In the genomic region with DNA sequence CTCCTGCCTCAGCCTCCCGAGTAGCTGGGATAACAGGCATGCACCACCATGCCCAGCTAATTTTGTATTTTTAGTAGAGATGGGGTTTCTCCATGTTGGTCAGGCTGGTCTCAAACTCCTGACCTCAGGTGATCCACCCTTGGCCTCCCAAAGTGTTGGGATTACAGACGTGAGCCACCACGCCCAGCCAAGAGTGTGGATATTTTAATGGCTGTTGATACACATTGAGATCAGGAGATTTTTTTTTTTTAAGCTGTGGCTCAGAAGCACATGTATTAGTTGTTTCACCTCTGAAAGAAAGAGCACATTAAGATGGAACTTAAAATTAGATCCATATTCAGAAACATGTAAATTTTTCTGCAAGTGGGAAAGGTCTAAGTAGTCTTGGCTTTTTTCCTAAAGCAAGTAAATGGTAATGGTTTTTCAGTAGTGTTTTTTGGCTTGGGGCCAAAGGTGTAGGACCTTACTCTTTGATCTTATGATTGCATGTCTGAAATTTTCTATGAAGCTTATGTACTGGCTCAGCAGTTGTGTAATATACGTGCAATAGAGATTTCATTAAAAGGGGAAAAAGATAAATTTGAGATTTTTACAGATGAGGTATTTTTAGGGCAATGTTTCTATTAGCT, we compare ENCODE assay signal across 2 cellular contexts.
A peak's percentile ranks its signal among the peaks of the same experiment; 100 is the strongest.
TF ChIP-seq lines count a peak whose summit lies in the region.

No MANE protein-coding gene starts in this region.

TF ChIP-seq in HEK293, 187 proteins besides CTCF, POLR2A, EP300 and RAD21 (continued from another document):
- TF ChIP-seq, protein P1, sequence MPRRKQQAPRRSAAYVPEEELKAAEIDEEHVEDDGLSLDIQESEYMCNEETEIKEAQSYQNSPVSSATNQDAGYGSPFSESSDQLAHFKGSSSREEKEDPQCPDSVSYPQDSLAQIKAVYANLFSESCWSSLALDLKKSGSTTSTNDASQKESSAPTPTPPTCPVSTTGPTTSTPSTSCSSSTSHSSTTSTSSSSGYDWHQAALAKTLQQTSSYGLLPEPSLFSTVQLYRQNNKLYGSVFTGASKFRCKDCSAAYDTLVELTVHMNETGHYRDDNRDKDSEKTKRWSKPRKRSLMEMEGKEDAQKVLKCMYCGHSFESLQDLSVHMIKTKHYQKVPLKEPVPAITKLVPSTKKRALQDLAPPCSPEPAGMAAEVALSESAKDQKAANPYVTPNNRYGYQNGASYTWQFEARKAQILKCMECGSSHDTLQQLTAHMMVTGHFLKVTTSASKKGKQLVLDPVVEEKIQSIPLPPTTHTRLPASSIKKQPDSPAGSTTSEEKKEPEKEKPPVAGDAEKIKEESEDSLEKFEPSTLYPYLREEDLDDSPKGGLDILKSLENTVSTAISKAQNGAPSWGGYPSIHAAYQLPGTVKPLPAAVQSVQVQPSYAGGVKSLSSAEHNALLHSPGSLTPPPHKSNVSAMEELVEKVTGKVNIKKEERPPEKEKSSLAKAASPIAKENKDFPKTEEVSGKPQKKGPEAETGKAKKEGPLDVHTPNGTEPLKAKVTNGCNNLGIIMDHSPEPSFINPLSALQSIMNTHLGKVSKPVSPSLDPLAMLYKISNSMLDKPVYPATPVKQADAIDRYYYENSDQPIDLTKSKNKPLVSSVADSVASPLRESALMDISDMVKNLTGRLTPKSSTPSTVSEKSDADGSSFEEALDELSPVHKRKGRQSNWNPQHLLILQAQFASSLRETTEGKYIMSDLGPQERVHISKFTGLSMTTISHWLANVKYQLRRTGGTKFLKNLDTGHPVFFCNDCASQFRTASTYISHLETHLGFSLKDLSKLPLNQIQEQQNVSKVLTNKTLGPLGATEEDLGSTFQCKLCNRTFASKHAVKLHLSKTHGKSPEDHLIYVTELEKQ (tag by site-specific recombination; IDR thresholded peaks at IDR 0.05; ENCODE audit: borderline replicate concordance), result no peak
- TF ChIP-seq KLF1 (tag by site-specific recombination; IDR thresholded peaks at IDR 0.05) (peak; percentile 79), ZNF184 (tag by site-specific recombination; IDR thresholded peaks at IDR 0.05) (peak; percentile 83; the same call in 1 of the 2 replicates), SP7 (tag by site-specific recombination; IDR thresholded peaks at IDR 0.05) (peak; percentile 58; the same call in 1 of the 2 replicates), ZEB2 (tag by site-specific recombination; IDR thresholded peaks at IDR 0.05) (peak; percentile 45; the same call in 1 of the 2 replicates), ZNF366 (tag by site-specific recombination; conservative IDR thresholded peaks at IDR 0.05) (peak; percentile 79)
- TF ChIP-seq, protein P2, sequence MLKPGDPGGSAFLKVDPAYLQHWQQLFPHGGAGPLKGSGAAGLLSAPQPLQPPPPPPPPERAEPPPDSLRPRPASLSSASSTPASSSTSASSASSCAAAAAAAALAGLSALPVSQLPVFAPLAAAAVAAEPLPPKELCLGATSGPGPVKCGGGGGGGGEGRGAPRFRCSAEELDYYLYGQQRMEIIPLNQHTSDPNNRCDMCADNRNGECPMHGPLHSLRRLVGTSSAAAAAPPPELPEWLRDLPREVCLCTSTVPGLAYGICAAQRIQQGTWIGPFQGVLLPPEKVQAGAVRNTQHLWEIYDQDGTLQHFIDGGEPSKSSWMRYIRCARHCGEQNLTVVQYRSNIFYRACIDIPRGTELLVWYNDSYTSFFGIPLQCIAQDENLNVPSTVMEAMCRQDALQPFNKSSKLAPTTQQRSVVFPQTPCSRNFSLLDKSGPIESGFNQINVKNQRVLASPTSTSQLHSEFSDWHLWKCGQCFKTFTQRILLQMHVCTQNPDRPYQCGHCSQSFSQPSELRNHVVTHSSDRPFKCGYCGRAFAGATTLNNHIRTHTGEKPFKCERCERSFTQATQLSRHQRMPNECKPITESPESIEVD (tag by site-specific recombination; IDR thresholded peaks at IDR 0.05), result peak; percentile 98
- TF ChIP-seq, protein P3, sequence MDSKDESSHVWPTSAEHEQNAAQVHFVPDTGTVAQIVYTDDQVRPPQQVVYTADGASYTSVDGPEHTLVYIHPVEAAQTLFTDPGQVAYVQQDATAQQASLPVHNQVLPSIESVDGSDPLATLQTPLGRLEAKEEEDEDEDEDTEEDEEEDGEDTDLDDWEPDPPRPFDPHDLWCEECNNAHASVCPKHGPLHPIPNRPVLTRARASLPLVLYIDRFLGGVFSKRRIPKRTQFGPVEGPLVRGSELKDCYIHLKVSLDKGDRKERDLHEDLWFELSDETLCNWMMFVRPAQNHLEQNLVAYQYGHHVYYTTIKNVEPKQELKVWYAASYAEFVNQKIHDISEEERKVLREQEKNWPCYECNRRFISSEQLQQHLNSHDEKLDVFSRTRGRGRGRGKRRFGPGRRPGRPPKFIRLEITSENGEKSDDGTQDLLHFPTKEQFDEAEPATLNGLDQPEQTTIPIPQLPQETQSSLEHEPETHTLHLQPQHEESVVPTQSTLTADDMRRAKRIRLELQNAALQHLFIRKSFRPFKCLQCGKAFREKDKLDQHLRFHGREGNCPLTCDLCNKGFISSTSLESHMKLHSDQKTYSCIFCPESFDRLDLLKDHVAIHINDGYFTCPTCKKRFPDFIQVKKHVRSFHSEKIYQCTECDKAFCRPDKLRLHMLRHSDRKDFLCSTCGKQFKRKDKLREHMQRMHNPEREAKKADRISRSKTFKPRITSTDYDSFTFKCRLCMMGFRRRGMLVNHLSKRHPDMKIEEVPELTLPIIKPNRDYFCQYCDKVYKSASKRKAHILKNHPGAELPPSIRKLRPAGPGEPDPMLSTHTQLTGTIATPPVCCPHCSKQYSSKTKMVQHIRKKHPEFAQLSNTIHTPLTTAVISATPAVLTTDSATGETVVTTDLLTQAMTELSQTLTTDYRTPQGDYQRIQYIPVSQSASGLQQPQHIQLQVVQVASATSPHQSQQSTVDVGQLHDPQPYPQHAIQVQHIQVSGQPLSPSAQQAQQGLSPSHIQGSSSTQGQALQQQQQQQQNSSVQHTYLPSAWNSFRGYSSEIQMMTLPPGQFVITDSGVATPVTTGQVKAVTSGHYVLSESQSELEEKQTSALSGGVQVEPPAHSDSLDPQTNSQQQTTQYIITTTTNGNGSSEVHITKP (tag by site-specific recombination; IDR thresholded peaks at IDR 0.05), result no peak

TF ChIP-seq in HepG2, 621 proteins besides CTCF, POLR2A, EP300 and RAD21 (continued from another document and continues in another):
- TF ChIP-seq, protein P4, sequence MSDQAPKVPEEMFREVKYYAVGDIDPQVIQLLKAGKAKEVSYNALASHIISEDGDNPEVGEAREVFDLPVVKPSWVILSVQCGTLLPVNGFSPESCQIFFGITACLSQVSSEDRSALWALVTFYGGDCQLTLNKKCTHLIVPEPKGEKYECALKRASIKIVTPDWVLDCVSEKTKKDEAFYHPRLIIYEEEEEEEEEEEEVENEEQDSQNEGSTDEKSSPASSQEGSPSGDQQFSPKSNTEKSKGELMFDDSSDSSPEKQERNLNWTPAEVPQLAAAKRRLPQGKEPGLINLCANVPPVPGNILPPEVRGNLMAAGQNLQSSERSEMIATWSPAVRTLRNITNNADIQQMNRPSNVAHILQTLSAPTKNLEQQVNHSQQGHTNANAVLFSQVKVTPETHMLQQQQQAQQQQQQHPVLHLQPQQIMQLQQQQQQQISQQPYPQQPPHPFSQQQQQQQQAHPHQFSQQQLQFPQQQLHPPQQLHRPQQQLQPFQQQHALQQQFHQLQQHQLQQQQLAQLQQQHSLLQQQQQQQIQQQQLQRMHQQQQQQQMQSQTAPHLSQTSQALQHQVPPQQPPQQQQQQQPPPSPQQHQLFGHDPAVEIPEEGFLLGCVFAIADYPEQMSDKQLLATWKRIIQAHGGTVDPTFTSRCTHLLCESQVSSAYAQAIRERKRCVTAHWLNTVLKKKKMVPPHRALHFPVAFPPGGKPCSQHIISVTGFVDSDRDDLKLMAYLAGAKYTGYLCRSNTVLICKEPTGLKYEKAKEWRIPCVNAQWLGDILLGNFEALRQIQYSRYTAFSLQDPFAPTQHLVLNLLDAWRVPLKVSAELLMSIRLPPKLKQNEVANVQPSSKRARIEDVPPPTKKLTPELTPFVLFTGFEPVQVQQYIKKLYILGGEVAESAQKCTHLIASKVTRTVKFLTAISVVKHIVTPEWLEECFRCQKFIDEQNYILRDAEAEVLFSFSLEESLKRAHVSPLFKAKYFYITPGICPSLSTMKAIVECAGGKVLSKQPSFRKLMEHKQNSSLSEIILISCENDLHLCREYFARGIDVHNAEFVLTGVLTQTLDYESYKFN (CRISPR knock-in tag; conservative IDR thresholded peaks at IDR 0.05), result peak; percentile 46; the same call in 1 of the 2 replicates
- TF ChIP-seq LCORL (IDR thresholded peaks at IDR 0.05), result peak; percentile 83
- no peak for TF ChIP-seq LCORL (CRISPR knock-in tag; IDR thresholded peaks at IDR 0.05)
- peak; percentile 17; the same call in 1 of the 2 replicates for TF ChIP-seq SAP130 (CRISPR knock-in tag; IDR thresholded peaks at IDR 0.05; ENCODE audit: low read depth)
- TF ChIP-seq, protein P5, sequence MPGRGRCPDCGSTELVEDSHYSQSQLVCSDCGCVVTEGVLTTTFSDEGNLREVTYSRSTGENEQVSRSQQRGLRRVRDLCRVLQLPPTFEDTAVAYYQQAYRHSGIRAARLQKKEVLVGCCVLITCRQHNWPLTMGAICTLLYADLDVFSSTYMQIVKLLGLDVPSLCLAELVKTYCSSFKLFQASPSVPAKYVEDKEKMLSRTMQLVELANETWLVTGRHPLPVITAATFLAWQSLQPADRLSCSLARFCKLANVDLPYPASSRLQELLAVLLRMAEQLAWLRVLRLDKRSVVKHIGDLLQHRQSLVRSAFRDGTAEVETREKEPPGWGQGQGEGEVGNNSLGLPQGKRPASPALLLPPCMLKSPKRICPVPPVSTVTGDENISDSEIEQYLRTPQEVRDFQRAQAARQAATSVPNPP (CRISPR knock-in tag; IDR thresholded peaks at IDR 0.05), result no peak
- no peak for TF ChIP-seq ZNF737 (CRISPR knock-in tag; IDR thresholded peaks at IDR 0.05; ENCODE audit: borderline replicate concordance)
- TF ChIP-seq BCL6 (CRISPR knock-in tag; IDR thresholded peaks at IDR 0.05), result peak; percentile 58
- TF ChIP-seq HNF4A (CRISPR knock-in tag; IDR thresholded peaks at IDR 0.05), result peak; percentile 74
- TF ChIP-seq ZNF558 (CRISPR knock-in tag; IDR thresholded peaks at IDR 0.05; ENCODE audit: borderline replicate concordance), result no peak
- TF ChIP-seq SP4 (CRISPR knock-in tag; IDR thresholded peaks at IDR 0.05), result no peak
- TF ChIP-seq SKI (IDR thresholded peaks at IDR 0.05; ENCODE audit: partially characterized antibody), result no peak
- TF ChIP-seq, protein P6, sequence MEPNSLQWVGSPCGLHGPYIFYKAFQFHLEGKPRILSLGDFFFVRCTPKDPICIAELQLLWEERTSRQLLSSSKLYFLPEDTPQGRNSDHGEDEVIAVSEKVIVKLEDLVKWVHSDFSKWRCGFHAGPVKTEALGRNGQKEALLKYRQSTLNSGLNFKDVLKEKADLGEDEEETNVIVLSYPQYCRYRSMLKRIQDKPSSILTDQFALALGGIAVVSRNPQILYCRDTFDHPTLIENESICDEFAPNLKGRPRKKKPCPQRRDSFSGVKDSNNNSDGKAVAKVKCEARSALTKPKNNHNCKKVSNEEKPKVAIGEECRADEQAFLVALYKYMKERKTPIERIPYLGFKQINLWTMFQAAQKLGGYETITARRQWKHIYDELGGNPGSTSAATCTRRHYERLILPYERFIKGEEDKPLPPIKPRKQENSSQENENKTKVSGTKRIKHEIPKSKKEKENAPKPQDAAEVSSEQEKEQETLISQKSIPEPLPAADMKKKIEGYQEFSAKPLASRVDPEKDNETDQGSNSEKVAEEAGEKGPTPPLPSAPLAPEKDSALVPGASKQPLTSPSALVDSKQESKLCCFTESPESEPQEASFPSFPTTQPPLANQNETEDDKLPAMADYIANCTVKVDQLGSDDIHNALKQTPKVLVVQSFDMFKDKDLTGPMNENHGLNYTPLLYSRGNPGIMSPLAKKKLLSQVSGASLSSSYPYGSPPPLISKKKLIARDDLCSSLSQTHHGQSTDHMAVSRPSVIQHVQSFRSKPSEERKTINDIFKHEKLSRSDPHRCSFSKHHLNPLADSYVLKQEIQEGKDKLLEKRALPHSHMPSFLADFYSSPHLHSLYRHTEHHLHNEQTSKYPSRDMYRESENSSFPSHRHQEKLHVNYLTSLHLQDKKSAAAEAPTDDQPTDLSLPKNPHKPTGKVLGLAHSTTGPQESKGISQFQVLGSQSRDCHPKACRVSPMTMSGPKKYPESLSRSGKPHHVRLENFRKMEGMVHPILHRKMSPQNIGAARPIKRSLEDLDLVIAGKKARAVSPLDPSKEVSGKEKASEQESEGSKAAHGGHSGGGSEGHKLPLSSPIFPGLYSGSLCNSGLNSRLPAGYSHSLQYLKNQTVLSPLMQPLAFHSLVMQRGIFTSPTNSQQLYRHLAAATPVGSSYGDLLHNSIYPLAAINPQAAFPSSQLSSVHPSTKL (CRISPR knock-in tag; IDR thresholded peaks at IDR 0.05), result peak; percentile 68
- no peak for TF ChIP-seq KDM1A (CRISPR knock-in tag; IDR thresholded peaks at IDR 0.05)
- TF ChIP-seq SOX5 (CRISPR knock-in tag; IDR thresholded peaks at IDR 0.05; ENCODE audit: borderline replicate concordance), result peak; percentile 38; the same call in 1 of the 2 replicates
- no peak for TF ChIP-seq RNF2 (conservative IDR thresholded peaks at IDR 0.05; ENCODE audit: low read depth)
- 0 out of 2 replicates have a peak, but pooled peaks have one; percentile 2 for TF ChIP-seq ATF7 (IDR thresholded peaks at IDR 0.05)
- no peak for TF ChIP-seq ATF7 (CRISPR knock-in tag; IDR thresholded peaks at IDR 0.05)
- no peak for TF ChIP-seq ZNF468 (CRISPR knock-in tag; IDR thresholded peaks at IDR 0.05)
- TF ChIP-seq NCOR1 (IDR thresholded peaks at IDR 0.05; ENCODE audit: borderline replicate concordance, low read length), result peak; percentile 77; the same call in 1 of the 2 replicates
- TF ChIP-seq ZBTB7B (CRISPR knock-in tag; IDR thresholded peaks at IDR 0.05), result no peak
- TF ChIP-seq ZZZ3 (CRISPR knock-in tag; IDR thresholded peaks at IDR 0.05; ENCODE audit: borderline replicate concordance), result no peak
- TF ChIP-seq ZNF180 (CRISPR knock-in tag; IDR thresholded peaks at IDR 0.05; ENCODE audit: borderline replicate concordance, low read depth), result no peak
- no peak for TF ChIP-seq HDAC2 (CRISPR knock-in tag; IDR thresholded peaks at IDR 0.05)
- TF ChIP-seq GATAD2A (CRISPR knock-in tag; IDR thresholded peaks at IDR 0.05), result peak; percentile 50; the same call in 1 of the 2 replicates
- no peak for TF ChIP-seq AGO1 (IDR thresholded peaks at IDR 0.05; ENCODE audit: low read depth, low read length, poor library complexity, severe bottlenecking)
- 0 out of 2 replicates have a peak, but pooled peaks have one; percentile 27 for TF ChIP-seq ZNF331 (CRISPR knock-in tag; IDR thresholded peaks at IDR 0.05)
- peak; percentile 94 for TF ChIP-seq NFIC (IDR thresholded peaks at IDR 0.05; ENCODE audit: low read length)
- no peak for TF ChIP-seq IKZF1 (IDR thresholded peaks at IDR 0.05)
- TF ChIP-seq, protein P7, sequence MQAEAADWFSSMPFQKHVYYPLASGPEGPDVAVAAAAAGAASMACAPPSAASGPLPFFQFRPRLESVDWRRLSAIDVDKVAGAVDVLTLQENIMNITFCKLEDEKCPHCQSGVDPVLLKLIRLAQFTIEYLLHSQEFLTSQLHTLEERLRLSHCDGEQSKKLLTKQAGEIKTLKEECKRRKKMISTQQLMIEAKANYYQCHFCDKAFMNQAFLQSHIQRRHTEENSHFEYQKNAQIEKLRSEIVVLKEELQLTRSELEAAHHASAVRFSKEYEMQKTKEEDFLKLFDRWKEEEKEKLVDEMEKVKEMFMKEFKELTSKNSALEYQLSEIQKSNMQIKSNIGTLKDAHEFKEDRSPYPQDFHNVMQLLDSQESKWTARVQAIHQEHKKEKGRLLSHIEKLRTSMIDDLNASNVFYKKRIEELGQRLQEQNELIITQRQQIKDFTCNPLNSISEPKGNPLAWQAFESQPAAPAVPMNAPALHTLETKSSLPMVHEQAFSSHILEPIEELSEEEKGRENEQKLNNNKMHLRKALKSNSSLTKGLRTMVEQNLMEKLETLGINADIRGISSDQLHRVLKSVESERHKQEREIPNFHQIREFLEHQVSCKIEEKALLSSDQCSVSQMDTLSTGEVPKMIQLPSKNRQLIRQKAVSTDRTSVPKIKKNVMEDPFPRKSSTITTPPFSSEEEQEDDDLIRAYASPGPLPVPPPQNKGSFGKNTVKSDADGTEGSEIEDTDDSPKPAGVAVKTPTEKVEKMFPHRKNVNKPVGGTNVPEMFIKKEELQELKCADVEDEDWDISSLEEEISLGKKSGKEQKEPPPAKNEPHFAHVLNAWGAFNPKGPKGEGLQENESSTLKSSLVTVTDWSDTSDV (CRISPR knock-in tag; IDR thresholded peaks at IDR 0.05), result no peak
